ENCODE assay signal across 24 cellular contexts in genomic region chr11:68387840-68388239, GRCh38.
A peak's percentile ranks its signal among the peaks of the same experiment; 100 is the strongest.
DNase-seq lines count a peak whose midpoint lies in the region; ATAC-seq and TF ChIP-seq lines count a peak whose summit lies in the region.
"Had no signal": no experiment of that assay in that cellular context is flagged by ENCODE, and none has a peak within 500 bp of the region (broad histone marks: within the 10 kb centered on the region; RNA-seq: fewer than 3 reads in every experiment).

No MANE protein-coding gene starts in this region.

- H2AFZ ChIP-seq in osteoblast (ENCODE audit: low read length): no peak overlapping the region
- H2AFZ ChIP-seq: PC-9 had no signal

- H3K4me2 ChIP-seq in BLaER1 (peak overlapping the region; percentile 22; the same call in 1 of the 2 replicates), osteoblast (ENCODE audit: insufficient read depth, low read length) (no peak overlapping the region)
- H3K4me2 ChIP-seq: PC-9 had no signal

- no peaks in the 10 kb centered on the region for H3K36me3 Mint-ChIP-seq in T-cell

- peaks cover 44% of the 10 kb centered on the region for H3K4me1 ChIP-seq in BLaER1
- H3K4me1 ChIP-seq in osteoblast (ENCODE audit: insufficient read depth, low read length): no peaks in the 10 kb centered on the region
- peaks cover 0 to 16% of the 10 kb centered on the region in 2 donors for H3K4me1 ChIP-seq in right atrium auricular region
- H3K4me1 ChIP-seq: BE2C, SJSA1 had no signal

- POLR2A ChIA-PET in T-cell (lab: Charles Lee): no interaction called here

- CTCF ChIA-PET in T-cell (lab: Charles Lee): no interaction called here

- H4K20me1 ChIP-seq in BLaER1: peaks cover 100% of the 10 kb centered on the region
- H4K20me1 ChIP-seq in osteoblast (ENCODE audit: insufficient read depth, low read length): peaks cover 4% of the 10 kb centered on the region

- peak; percentile 21 for DNase-seq in NCI-H69 (lab: John Stamatoyannopoulos, UW)
- peak; percentile 46 for DNase-seq in left kidney (ENCODE audit: low read depth, low spot score)
- peak; percentile 29 for DNase-seq in osteoblast (ENCODE audit: insufficient read length, low spot score, missing footprints)
- no peak for DNase-seq in right atrium auricular region (ENCODE audit: low spot score)
- no peak for DNase-seq in Kasumi-1 (lab: John Stamatoyannopoulos, UW)
- no peak for DNase-seq in T-cell
- DNase-seq: 8988T; ACHN; BE2C; CD4-positive, CD25-positive, alpha-beta regulatory T cell; DMS79 treated with DMSO at 0.1 percent for 48 hours; MV-4-11; NCI-H1105 treated with DMSO at 0.1 percent for 48 hours; NCI-H146; NCI-H2029; NCI-H446; NCI-H524 treated with DMSO at 0.1 percent for 48 hours; PC-9; Right ventricle myocardium superior had no signal

- TF ChIP-seq CTCF in osteoblast (IDR thresholded peaks at IDR 0.05; ENCODE audit: extremely low read depth, low read depth, low read length): no peak
- no peak for TF ChIP-seq CTCF in right atrium auricular region (IDR thresholded peaks at IDR 0.05)

- peak overlapping the region; percentile 24; the same call in 1 of the 2 replicates for H3K9ac ChIP-seq in BLaER1

- H3K36me3 ChIP-seq in BLaER1 (peaks cover 96% of the 10 kb centered on the region), osteoblast (ENCODE audit: insufficient read depth, low read length) (peaks cover 6% of the 10 kb centered on the region), right atrium auricular region (peaks cover 51% of the 10 kb centered on the region)

- H3K4me3 ChIP-seq in BLaER1 (no peak overlapping the region), osteoblast (ENCODE audit: insufficient read depth, low read length) (no peak overlapping the region), right atrium auricular region (no peak overlapping the region)
- H3K4me3 ChIP-seq: PC-9, SJSA1 had no signal

- H3K27me3 ChIP-seq in BLaER1: no peaks in the 10 kb centered on the region
- H3K27me3 ChIP-seq in osteoblast (ENCODE audit: insufficient read depth, low read length): no peaks in the 10 kb centered on the region
- no peaks in the 10 kb centered on the region for H3K27me3 ChIP-seq in right atrium auricular region
- H3K27me3 ChIP-seq: BE2C, SJSA1 had no signal

- H3K27me3 Mint-ChIP-seq in T-cell: no peaks in the 10 kb centered on the region
- H3K27me3 Mint-ChIP-seq: CD4-positive, CD25-positive, alpha-beta regulatory T cell had no signal

- peaks cover 0 to 6% (median 0%) of the 10 kb centered on the region in 3 donors for H3K4me1 Mint-ChIP-seq in T-cell

- H3K4me3 Mint-ChIP-seq in T-cell: no peak overlapping the region
- H3K4me3 Mint-ChIP-seq: CD4-positive, CD25-positive, alpha-beta regulatory T cell had no signal

- H3K79me2 ChIP-seq in osteoblast (ENCODE audit: insufficient read depth, low read length): no peaks in the 10 kb centered on the region

- H3K9me3 ChIP-seq in BLaER1 (no peaks in the 10 kb centered on the region), osteoblast (ENCODE audit: low read depth, low read length) (no peaks in the 10 kb centered on the region), right atrium auricular region (no peaks in the 10 kb centered on the region)
- H3K9me3 ChIP-seq: BE2C, SJSA1 had no signal

- no peaks in the 10 kb centered on the region for H3K9me3 Mint-ChIP-seq in T-cell
- H3K9me3 Mint-ChIP-seq: CD4-positive, CD25-positive, alpha-beta regulatory T cell had no signal

- no peak overlapping the region for H3K27ac Mint-ChIP-seq in T-cell
- H3K27ac Mint-ChIP-seq: CD4-positive, CD25-positive, alpha-beta regulatory T cell had no signal

- no peak for ATAC-seq in SK-N-SH treated with all-trans-retinoic acid at 6 μM for 48 hours
- no peak for ATAC-seq in T-cell (replicated peaks in 1 of 4)
- ATAC-seq: HCT116 had no signal

- H3K27ac ChIP-seq in BLaER1: peak overlapping the region; percentile 18; the same call in 1 of the 2 replicates
- H3K27ac ChIP-seq in osteoblast (ENCODE audit: low read depth, low read length): no peak overlapping the region
- no peak overlapping the region for H3K27ac ChIP-seq in right atrium auricular region
- H3K27ac ChIP-seq: HL-60, PC-9, SJSA1 had no signal

TF ChIP-seq in SK-N-SH treated with all-trans-retinoic acid at 6 μM for 48 hours, 23 proteins besides CTCF, POLR2A, EP300 and RAD21:
- TF ChIP-seq PATZ1 (CRISPR knock-in tag; IDR thresholded peaks at IDR 0.05; ENCODE audit: borderline replicate concordance) (no peak), PPARA (CRISPR knock-in tag; IDR thresholded peaks at IDR 0.05; ENCODE audit: borderline replicate concordance) (no peak), RARB (CRISPR knock-in tag; IDR thresholded peaks at IDR 0.05) (no peak), SNAI2 (CRISPR knock-in tag; IDR thresholded peaks at IDR 0.05) (no peak), CSDC2 (CRISPR knock-in tag; IDR thresholded peaks at IDR 0.05) (no peak), ZNF8 (CRISPR knock-in tag; IDR thresholded peaks at IDR 0.05) (no peak), ISL1 (CRISPR knock-in tag; IDR thresholded peaks at IDR 0.05) (no peak), TCF4 (CRISPR knock-in tag; IDR thresholded peaks at IDR 0.05; ENCODE audit: borderline replicate concordance) (no peak), BACH2 (CRISPR knock-in tag; IDR thresholded peaks at IDR 0.05; ENCODE audit: borderline replicate concordance) (no peak), ARNTL (CRISPR knock-in tag; IDR thresholded peaks at IDR 0.05; ENCODE audit: borderline replicate concordance, low read depth) (no peak), OSR1 (CRISPR knock-in tag; IDR thresholded peaks at IDR 0.05) (no peak), GLIS3 (CRISPR knock-in tag; IDR thresholded peaks at IDR 0.05) (no peak), ZNF565 (CRISPR knock-in tag; conservative IDR thresholded peaks at IDR 0.05; ENCODE audit: low read depth) (no peak), TOX (CRISPR knock-in tag; IDR thresholded peaks at IDR 0.05; ENCODE audit: borderline replicate concordance) (no peak), ZFP30 (CRISPR knock-in tag; IDR thresholded peaks at IDR 0.05) (no peak)

Comparison
In these comparisons a context has a peak if more than half of its experiments do, and no peak if none do; other contexts are left out.
1. DNase-seq: peak in NCI-H69 (single experiment), left kidney (single experiment) and osteoblast (single experiment); none in right atrium auricular region (single experiment), Kasumi-1 (0 of 2) and T-cell (0 of 34).